Comparison of ENCODE assay signal across 15 cellular contexts in the genomic region with DNA sequence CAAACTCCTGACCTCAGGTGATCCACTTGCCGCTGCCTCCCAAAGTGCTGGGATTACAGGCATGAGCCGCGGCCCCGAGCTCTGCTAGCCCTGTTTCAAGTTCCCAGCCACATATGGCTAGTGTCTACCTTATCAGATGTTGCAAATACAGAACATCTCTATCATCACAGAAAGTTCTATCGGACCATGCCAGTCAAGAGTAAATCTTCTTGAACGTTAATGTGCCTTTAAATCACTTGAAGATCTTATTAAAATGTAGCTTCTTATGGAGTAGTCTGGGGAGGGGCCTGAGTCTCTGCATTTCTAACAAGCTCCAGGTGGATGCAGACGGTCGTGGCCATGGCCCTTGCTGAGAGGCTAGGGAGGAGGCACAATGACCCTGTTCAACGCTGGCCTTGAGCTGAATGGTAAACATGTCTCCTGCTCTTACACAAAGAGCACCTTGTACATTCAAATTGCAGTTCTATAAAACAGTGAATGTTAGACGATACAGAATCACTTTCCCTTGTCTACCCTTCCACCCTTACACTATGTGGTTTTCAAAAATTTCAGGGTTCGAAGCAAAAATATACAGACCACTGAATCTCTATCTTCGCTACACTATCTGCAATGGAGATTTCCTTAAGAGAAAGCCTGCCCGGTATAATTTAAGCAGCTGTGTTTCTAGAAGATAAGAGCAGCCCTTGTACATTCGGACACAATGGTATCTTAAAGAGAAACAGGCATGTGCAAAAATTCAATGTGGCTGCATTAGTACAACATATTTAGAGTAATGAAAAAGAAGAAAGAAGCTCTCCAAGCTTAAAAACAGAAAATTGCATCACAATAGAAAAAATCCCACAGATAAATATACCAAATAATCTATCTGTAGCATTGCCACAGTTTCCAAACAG.
"Had no signal": no experiment of that assay in that cellular context is flagged by ENCODE, and none has a peak within 500 bp of the region (broad histone marks: within the 10 kb centered on the region; RNA-seq: fewer than 3 reads in every experiment).

No MANE protein-coding gene starts in this region.

- H3K27me3 Mint-ChIP-seq: stimulated activated naive CD8-positive, alpha-beta T cell treated with anti-CD3 and anti-CD28 coated beads, Interleukin-15, Interleukin-2, amounts not matched to agents 100 ng/mL and 50 ng/mL, for 24 hours had no signal

- DNase-seq: activated CD4-positive, alpha-beta T cell treated with anti-CD3 and anti-CD28 coated beads for 48 hours; activated naive CD4-positive, alpha-beta T cell treated with Interleukin-2 at 50 U/mL for 16 hours; caudate nucleus; colonic mucosa; effector CD8-positive, alpha-beta T cell; heart left ventricle; islet precursor cell; left ventricle myocardium superior; stimulated activated CD4-positive, alpha-beta T cell treated with anti-CD3 and anti-CD28 coated beads, Interleukin-15, amount 100 ng/mL, for 24 hours; stimulated activated CD4-positive, alpha-beta T cell treated with anti-CD3 and anti-CD28 coated beads, Interleukin-4, amount 100 ng/mL, for 24 hours; upper lobe of right lung had no signal

- H3K27me3 ChIP-seq: colonic mucosa, heart left ventricle, upper lobe of right lung had no signal

- H3K4me1 ChIP-seq: colonic mucosa had no signal

- H3K9me3 ChIP-seq: colonic mucosa, heart left ventricle, upper lobe of right lung had no signal

- H3K27ac ChIP-seq: colonic mucosa, heart left ventricle, upper lobe of right lung had no signal

- ATAC-seq: heart left ventricle, left ventricle myocardium superior, upper lobe of right lung had no signal

- H3K4me3 ChIP-seq: colonic mucosa, heart left ventricle, upper lobe of right lung had no signal

- H3K4me3 Mint-ChIP-seq: activated T-helper 1 cell treated with anti-CD3 and anti-CD28 coated beads, Interleukin-12 subunit alpha, Interleukin-12 subunit beta, Interleukin-2, Interleukin-4 antibody, amounts not matched to agents 30 ng/mL and 10 ng/mL and 1 ng/mL, durations not matched to agents 14 hours and 24 hours and 36 hours; neural crest cell; stimulated activated naive CD8-positive, alpha-beta T cell treated with anti-CD3 and anti-CD28 coated beads, Interleukin-15, Interleukin-2, amounts not matched to agents 100 ng/mL and 50 ng/mL, for 24 hours; T-helper 2 cell treated with Interferon-gamma antibody and Interleukin-4, amounts not matched to agents 5 μg/mL and 100 μg/mL, for 36 hours had no signal

- H3K27ac Mint-ChIP-seq: activated T-helper 1 cell treated with anti-CD3 and anti-CD28 coated beads, Interleukin-12 subunit alpha, Interleukin-12 subunit beta, Interleukin-2, Interleukin-4 antibody, amounts not matched to agents 30 ng/mL and 10 ng/mL and 1 ng/mL, durations not matched to agents 14 hours and 24 hours and 36 hours; stimulated activated naive CD8-positive, alpha-beta T cell treated with anti-CD3 and anti-CD28 coated beads, Interleukin-15, Interleukin-2, amounts not matched to agents 100 ng/mL and 50 ng/mL, for 24 hours; T-helper 2 cell treated with Interferon-gamma antibody and Interleukin-4, amounts not matched to agents 5 μg/mL and 100 μg/mL, for 36 hours had no signal

- H3K9me3 Mint-ChIP-seq: activated T-helper 1 cell treated with anti-CD3 and anti-CD28 coated beads, Interleukin-12 subunit alpha, Interleukin-12 subunit beta, Interleukin-2, Interleukin-4 antibody, amounts not matched to agents 30 ng/mL and 10 ng/mL and 1 ng/mL, durations not matched to agents 14 hours and 24 hours and 36 hours; stimulated activated naive CD8-positive, alpha-beta T cell treated with anti-CD3 and anti-CD28 coated beads, Interleukin-15, Interleukin-2, amounts not matched to agents 100 ng/mL and 50 ng/mL, for 24 hours; T-helper 2 cell treated with Interferon-gamma antibody and Interleukin-4, amounts not matched to agents 5 μg/mL and 100 μg/mL, for 36 hours had no signal

- H3K36me3 ChIP-seq: colonic mucosa, heart left ventricle, upper lobe of right lung had no signal
